Comparison of ENCODE assay signal across 1 cellular context in genomic region chr19:42401365-42402303, GRCh38.
TF ChIP-seq lines count a peak whose summit lies in the region.

No MANE protein-coding gene starts in this region.

TF ChIP-seq in HEK293, 187 proteins besides CTCF, POLR2A, EP300 and RAD21 (continued from another document and continues in another):
- peak; percentile 20; the same call in 1 of the 2 replicates for TF ChIP-seq KLF9 (tag by site-specific recombination; IDR thresholded peaks at IDR 0.05; ENCODE audit: low read depth)
- no peak for TF ChIP-seq ZNF148 (tag by site-specific recombination; IDR thresholded peaks at IDR 0.05; ENCODE audit: borderline replicate concordance)
- no peak for TF ChIP-seq PRDM1 (tag by site-specific recombination; IDR thresholded peaks at IDR 0.05)
- TF ChIP-seq ZSCAN23 (tag by site-specific recombination; IDR thresholded peaks at IDR 0.05), result no peak
- TF ChIP-seq ZNF202 (tag by site-specific recombination; IDR thresholded peaks at IDR 0.05; ENCODE audit: borderline replicate concordance), result no peak
- TF ChIP-seq EGR2 (tag by site-specific recombination; IDR thresholded peaks at IDR 0.05; ENCODE audit: low read depth), result 0 out of 2 replicates have a peak, but pooled peaks have one; percentile 16
- no peak for TF ChIP-seq ZNF311 (tag by site-specific recombination; IDR thresholded peaks at IDR 0.05; ENCODE audit: borderline replicate concordance)
- no peak for TF ChIP-seq KLF10 (tag by site-specific recombination; IDR thresholded peaks at IDR 0.05)
- TF ChIP-seq ZFP3 (tag by site-specific recombination; IDR thresholded peaks at IDR 0.05; ENCODE audit: low read depth), result no peak
- TF ChIP-seq ZBTB1 (tag by site-specific recombination; IDR thresholded peaks at IDR 0.05), result no peak
- no peak for TF ChIP-seq ZNF391 (tag by site-specific recombination; IDR thresholded peaks at IDR 0.05; ENCODE audit: borderline replicate concordance, low read depth)
- no peak for TF ChIP-seq ZNF677 (tag by site-specific recombination; IDR thresholded peaks at IDR 0.05)
- TF ChIP-seq ZNF629 (tag by site-specific recombination; IDR thresholded peaks at IDR 0.05), result no peak
- no peak for TF ChIP-seq ZNF133 (tag by site-specific recombination; IDR thresholded peaks at IDR 0.05)
- no peak for TF ChIP-seq ZNF16 (tag by site-specific recombination; IDR thresholded peaks at IDR 0.05; ENCODE audit: low read depth)
- no peak for TF ChIP-seq REST (tag by site-specific recombination; IDR thresholded peaks at IDR 0.05)
- TF ChIP-seq ZNF610 (tag by site-specific recombination; IDR thresholded peaks at IDR 0.05; ENCODE audit: borderline replicate concordance), result no peak
- TF ChIP-seq ZNF530 (tag by site-specific recombination; IDR thresholded peaks at IDR 0.05; ENCODE audit: low read depth), result no peak
- no peak for TF ChIP-seq HIC1 (tag by site-specific recombination; IDR thresholded peaks at IDR 0.05)
- TF ChIP-seq ZNF596 (tag by site-specific recombination; IDR thresholded peaks at IDR 0.05), result no peak
- no peak for TF ChIP-seq ZNF626 (tag by site-specific recombination; IDR thresholded peaks at IDR 0.05)
- TF ChIP-seq ZNF768 (tag by site-specific recombination; IDR thresholded peaks at IDR 0.05), result no peak
- no peak for TF ChIP-seq GLI2 (tag by site-specific recombination; IDR thresholded peaks at IDR 0.05; ENCODE audit: borderline replicate concordance, low read depth)
- no peak for TF ChIP-seq ZNF292 (tag by site-specific recombination; IDR thresholded peaks at IDR 0.05; ENCODE audit: borderline replicate concordance, low read depth)
- no peak for TF ChIP-seq ZNF585B (tag by site-specific recombination; IDR thresholded peaks at IDR 0.05)
- no peak for TF ChIP-seq YY1 (tag by site-specific recombination; IDR thresholded peaks at IDR 0.05)
- no peak for TF ChIP-seq ZNF704 (tag by site-specific recombination; IDR thresholded peaks at IDR 0.05)
- TF ChIP-seq ZNF175 (tag by site-specific recombination; IDR thresholded peaks at IDR 0.05), result no peak
- TF ChIP-seq ZNF274 (IDR thresholded peaks at IDR 0.05; ENCODE audit: low read length), result no peak
- no peak for TF ChIP-seq ZNF274 (tag by site-specific recombination; IDR thresholded peaks at IDR 0.05; ENCODE audit: borderline replicate concordance)
- TF ChIP-seq OVOL3 (tag by site-specific recombination; IDR thresholded peaks at IDR 0.05), result no peak
- no peak for TF ChIP-seq ZBTB6 (tag by site-specific recombination; IDR thresholded peaks at IDR 0.05)
- no peak for TF ChIP-seq ZBTB21 (tag by site-specific recombination; IDR thresholded peaks at IDR 0.05)
- TF ChIP-seq SETDB1 (IDR thresholded peaks at IDR 0.05; ENCODE audit: insufficient read length, low read length), result no peak
- TF ChIP-seq INSM2 (tag by site-specific recombination; IDR thresholded peaks at IDR 0.05), result no peak
- TF ChIP-seq ZBTB49 (tag by site-specific recombination; IDR thresholded peaks at IDR 0.05; ENCODE audit: low read depth), result no peak
- TF ChIP-seq YY2 (tag by site-specific recombination; IDR thresholded peaks at IDR 0.05), result peak; percentile 58; the same call in 1 of the 2 replicates
- no peak for TF ChIP-seq ZNF223 (tag by site-specific recombination; IDR thresholded peaks at IDR 0.05)
- no peak for TF ChIP-seq TSHZ1 (tag by site-specific recombination; IDR thresholded peaks at IDR 0.05; ENCODE audit: borderline replicate concordance)
